1 cellular context compared by ENCODE assay signal in the genomic region with DNA sequence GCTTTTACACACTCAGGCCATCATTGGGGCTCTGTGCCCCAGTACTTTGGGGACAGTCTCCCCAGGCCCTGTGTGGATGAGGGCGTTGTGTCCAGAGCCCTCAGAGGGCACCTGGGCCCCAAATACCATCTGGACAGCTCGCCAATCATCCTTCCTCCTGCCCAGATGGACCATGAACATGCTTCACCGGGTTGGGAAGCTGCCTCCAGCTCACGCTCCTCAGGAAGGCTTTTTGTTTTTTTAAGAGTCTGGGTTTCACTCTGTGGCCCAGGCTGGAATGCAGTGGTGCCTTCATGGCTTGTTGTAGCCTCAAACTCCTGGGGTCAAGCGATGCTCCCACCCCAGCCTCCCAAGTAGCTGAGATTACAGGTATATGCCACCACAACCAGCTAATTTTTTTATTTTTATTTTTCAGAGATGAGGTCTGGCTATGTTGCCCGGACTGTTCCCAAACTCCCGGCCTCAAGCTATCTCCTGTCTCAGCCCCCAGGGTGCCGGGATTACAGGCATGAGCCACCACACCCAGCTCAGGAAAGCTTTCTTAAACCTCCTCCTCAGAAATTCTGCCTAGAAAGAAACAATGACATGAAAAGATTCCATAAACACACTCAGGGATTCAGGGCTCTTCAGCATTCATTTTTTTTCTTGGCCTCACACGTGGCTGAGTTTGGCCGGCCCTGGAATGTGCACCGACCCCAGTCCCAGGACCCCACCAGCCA.
TF ChIP-seq lines count a peak whose summit lies in the region.

No MANE protein-coding gene starts in this region.

TF ChIP-seq in HepG2, 621 proteins besides CTCF, POLR2A, EP300 and RAD21:
- TF ChIP-seq MYC (CRISPR knock-in tag; IDR thresholded peaks at IDR 0.05; ENCODE audit: borderline replicate concordance) = 0 out of 2 replicates have a peak, but pooled peaks have one; percentile 34
- peak; percentile 49; the same call in 1 of the 2 replicates for TF ChIP-seq YEATS4 (CRISPR knock-in tag; IDR thresholded peaks at IDR 0.05; ENCODE audit: borderline replicate concordance)
- no peak for TF ChIP-seq ZNF333 (CRISPR knock-in tag; IDR thresholded peaks at IDR 0.05; ENCODE audit: borderline replicate concordance)
- 0 out of 2 replicates have a peak, but pooled peaks have one; percentile 53 for TF ChIP-seq ZFAT (CRISPR knock-in tag; conservative IDR thresholded peaks at IDR 0.05)
- no peak for TF ChIP-seq IKZF1 (IDR thresholded peaks at IDR 0.05)
- no peak for TF ChIP-seq KDM1A (CRISPR knock-in tag; IDR thresholded peaks at IDR 0.05)
- TF ChIP-seq HES4 (CRISPR knock-in tag; IDR thresholded peaks at IDR 0.05; ENCODE audit: borderline replicate concordance) = no peak
- TF ChIP-seq MBD4 (IDR thresholded peaks at IDR 0.05; ENCODE audit: borderline replicate concordance, low read length) = no peak
- 0 out of 2 replicates have a peak, but pooled peaks have one; percentile 20 for TF ChIP-seq MAX (IDR thresholded peaks at IDR 0.05)
- no peak for TF ChIP-seq KDM3A (CRISPR knock-in tag; IDR thresholded peaks at IDR 0.05; ENCODE audit: low read depth)
- no peak for TF ChIP-seq ZNF646 (CRISPR knock-in tag; IDR thresholded peaks at IDR 0.05)
- TF ChIP-seq ZFY (CRISPR knock-in tag; IDR thresholded peaks at IDR 0.05) = peak; percentile 35; the same call in 1 of the 2 replicates
- TF ChIP-seq ZNF543 (CRISPR knock-in tag; IDR thresholded peaks at IDR 0.05) = no peak
- TF ChIP-seq ZNF234 (CRISPR knock-in tag; conservative IDR thresholded peaks at IDR 0.05) = no peak
- no peak for TF ChIP-seq DNMT3B (CRISPR knock-in tag; conservative IDR thresholded peaks at IDR 0.05)
- no peak for TF ChIP-seq GLI4 (CRISPR knock-in tag; IDR thresholded peaks at IDR 0.05; ENCODE audit: borderline replicate concordance)
TF ChIP-seq in HepG2: peak in this region for 5.
